ENCODE assay signal across 8 cellular contexts in the genomic region with DNA sequence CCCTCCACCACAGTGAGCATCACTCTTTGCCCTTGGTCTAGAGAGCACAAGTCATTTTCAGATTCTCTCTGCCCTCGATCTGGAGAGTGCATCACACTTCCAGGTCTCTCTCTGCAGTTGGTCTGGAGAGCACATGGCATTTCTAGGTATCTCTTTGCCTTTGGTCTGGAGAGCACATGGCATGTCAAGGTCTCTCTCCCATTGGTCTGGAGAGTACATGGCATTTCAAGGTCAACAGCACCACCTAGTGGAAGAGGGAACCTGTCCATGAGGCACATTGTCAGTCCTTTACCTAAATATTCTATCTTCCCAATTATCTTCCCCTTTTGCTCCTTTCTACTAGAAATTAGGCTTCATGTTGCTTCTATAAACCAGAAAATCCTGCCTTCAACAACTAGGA.
DNase-seq lines count a peak whose midpoint lies in the region; ATAC-seq, FAIRE-seq and TF ChIP-seq lines count a peak whose summit lies in the region.

No MANE protein-coding gene starts in this region.

- no peak overlapping the region for H2AFZ ChIP-seq in endothelial cell of umbilical vein (ENCODE audit: low read depth, low read length)

- H3K4me2 ChIP-seq in endothelial cell of umbilical vein (ENCODE audit: insufficient read depth, low read length) = no peak overlapping the region

- H3K9me3 ChIP-seq in endothelial cell of umbilical vein (replicated peaks; ENCODE audit: control insufficient read depth, insufficient read depth, low read length) = no peaks in the 10 kb centered on the region
- H3K9me3 ChIP-seq in stomach = peaks cover 0 to 25% (median 17%) of the 10 kb centered on the region in 4 donors

- WGBS in stomach, 5 donors = 44 to 68% (median 58%) methylated on average over 1 of the region's 1 CpG; no CpG with 5 or more reads in 1 of the 5 donors

- H3K9ac ChIP-seq in endothelial cell of umbilical vein (replicated peaks; ENCODE audit: extremely low read depth, insufficient read depth, low read length) = no peak overlapping the region

- CTCF ChIA-PET in endothelial cell of umbilical vein (lab: Charles Lee) = no interaction called here

- intact Hi-C loops in endothelial cell of umbilical vein (cut with micrococcal nuclease) = no loop called here
- intact Hi-C loops in stomach (cut with DNase I; ENCODE audit: low total_unique reads) = no loop called here

- ATAC-seq in HG02763 (IDR thresholded peaks at IDR 0.05; ENCODE audit: unreplicated experiment) = peak; percentile 56
- no peak for ATAC-seq in GM21515 (IDR thresholded peaks at IDR 0.05; ENCODE audit: unreplicated experiment)

- DNase-seq in AG10803 (ENCODE audit: low read depth) (peak; percentile 54), NCI-H748 (lab: John Stamatoyannopoulos, UW; ENCODE audit: unreplicated experiment) (peak; percentile 42), endothelial cell of umbilical vein (ENCODE audit: low read depth, low spot score) (no peak), stomach (peak; percentile 30), hepatic stellate cell (ENCODE audit: low spot score) (no peak)

- TF ChIP-seq EP300 in stomach (IDR thresholded peaks at IDR 0.05) = no peak

- H3K79me2 ChIP-seq in endothelial cell of umbilical vein (ENCODE audit: control insufficient read depth, insufficient read depth, low read length) = no peaks in the 10 kb centered on the region

- H3K36me3 ChIP-seq in endothelial cell of umbilical vein (ENCODE audit: control insufficient read depth in 2 of 2, extremely low read depth in 1 of 2, insufficient read depth in 2 of 2, low read length in 2 of 2) = no peaks in the 10 kb centered on the region
- no peaks in the 10 kb centered on the region for H3K36me3 ChIP-seq in stomach

- no peaks in the 10 kb centered on the region for H3K4me1 ChIP-seq in endothelial cell of umbilical vein (ENCODE audit: control insufficient read depth, extremely low read depth, insufficient read depth, low read length)
- no peaks in the 10 kb centered on the region for H3K4me1 ChIP-seq in stomach

- dilution Hi-C loops in endothelial cell of umbilical vein (cut with MboI; ENCODE audit: extremely low pct_ligation_motif_present, low sequenced_read_pairs) = no loop called here

- H4K20me1 ChIP-seq in endothelial cell of umbilical vein (replicated peaks; ENCODE audit: control insufficient read depth, extremely low read depth, insufficient read depth, low read length) = no peaks in the 10 kb centered on the region

- TF ChIP-seq POLR2A in endothelial cell of umbilical vein (IDR thresholded peaks at IDR 0.05; ENCODE audit: low read depth, low read length) = no peak
- no peak for TF ChIP-seq POLR2A in stomach (IDR thresholded peaks at IDR 0.05)

- H3K27me3 ChIP-seq in endothelial cell of umbilical vein (ENCODE audit: control insufficient read depth in 2 of 2, insufficient read depth in 2 of 2, low read length in 2 of 2) (no peaks in the 10 kb centered on the region), stomach (no peaks in the 10 kb centered on the region)

- H3K27ac ChIP-seq in endothelial cell of umbilical vein (ENCODE audit: insufficient read depth, low read depth, low read length) = no peak overlapping the region
- H3K27ac ChIP-seq in stomach = no peak overlapping the region

- no TSS peak for BruUV-seq in endothelial cell of umbilical vein (replicated peaks; lab: Mats Ljungman, UMichigan)

- no peak for FAIRE-seq in endothelial cell of umbilical vein (lab: Jason Lieb, UNC)

- TF ChIP-seq CTCF in AG10803 (conservative IDR thresholded peaks at IDR 0.05; ENCODE audit: low read length) (peak; percentile 42), GM12874 (IDR thresholded peaks at IDR 0.05; ENCODE audit: insufficient read depth, low read depth, low read length) (peak; percentile 49), endothelial cell of umbilical vein (IDR thresholded peaks at IDR 0.05; ENCODE audit: extremely low read depth in 1 of 2, insufficient read depth in 1 of 2, low read depth in 1 of 2, low read length in 2 of 2) (no peak), stomach (IDR thresholded peaks at IDR 0.05) (peak in 3 of 7 experiments; percentile 8 to 49 (median 37))

- H3K4me3 ChIP-seq in AG10803 (ENCODE audit: low read length) (no peak overlapping the region), endothelial cell of umbilical vein (replicated peaks in 1 of 3; ENCODE audit: insufficient read depth in 1 of 3, low read depth in 1 of 3, low read length in 3 of 3) (no peak overlapping the region), stomach (no peak overlapping the region)

- H3K9me1 ChIP-seq in endothelial cell of umbilical vein (replicated peaks; ENCODE audit: control insufficient read depth, extremely low read depth, insufficient read depth, low read length) = no peaks in the 10 kb centered on the region

- POLR2A ChIA-PET in endothelial cell of umbilical vein (lab: Charles Lee) = no interaction called here

TF ChIP-seq in endothelial cell of umbilical vein, 7 proteins besides CTCF, POLR2A, EP300 and RAD21:
- TF ChIP-seq, protein P1, sequence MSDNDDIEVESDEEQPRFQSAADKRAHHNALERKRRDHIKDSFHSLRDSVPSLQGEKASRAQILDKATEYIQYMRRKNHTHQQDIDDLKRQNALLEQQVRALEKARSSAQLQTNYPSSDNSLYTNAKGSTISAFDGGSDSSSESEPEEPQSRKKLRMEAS (IDR thresholded peaks at IDR 0.05; ENCODE audit: insufficient read depth, insufficient read length) = peak; percentile 17
- TF ChIP-seq EZH2 (IDR thresholded peaks at IDR 0.05; ENCODE audit: borderline replicate concordance, low read depth, low read length, severe bottlenecking) = no peak

Comparison
In these comparisons a context has a peak if more than half of its experiments do, and no peak if none do; other contexts are left out.
1. DNase-seq: peak in AG10803 (single experiment), NCI-H748 (single experiment) and stomach (single experiment); none in endothelial cell of umbilical vein (single experiment) and hepatic stellate cell (single experiment).
2. CTCF ChIP-seq: peak in AG10803 (single experiment) and GM12874 (single experiment); none in endothelial cell of umbilical vein (0 of 2).